ENCODE assay signal across 9 cellular contexts in genomic region chr7:64888561-64888900, GRCh38. TPM values are rescaled to one million over a fixed set of nuclear protein-coding genes. Genes with fewer than 3 reads are reported as not detected.
A peak's percentile ranks its signal among the peaks of the same experiment; 100 is the strongest.
DNase-seq lines count a peak whose midpoint lies in the region; ATAC-seq, FAIRE-seq and TF ChIP-seq lines count a peak whose summit lies in the region.
"Had no signal": no experiment of that assay in that cellular context is flagged by ENCODE, and none has a peak within 500 bp of the region (broad histone marks: within the 10 kb centered on the region; RNA-seq: fewer than 3 reads in every experiment).

No MANE protein-coding gene starts in this region.

- intact Hi-C loops in body of pancreas (cut with DNase I) (no loop called here), HepG2 (cut with micrococcal nuclease; ENCODE audit: unreplicated experiment) (loop anchor here (1.0 to 2.0 kb wide), 2 partner anchors 38 to 56 kb away; no protein-coding TSS in a partner anchor)

- no peaks in the 10 kb centered on the region for H3K36me3 ChIP-seq in body of pancreas (replicated peaks in 1 of 2; ENCODE audit: insufficient read depth in 1 of 2, low read depth in 2 of 2)
- H3K36me3 ChIP-seq in HepG2 (replicated peaks in 1 of 2; ENCODE audit: control insufficient read depth in 1 of 2, insufficient read depth in 2 of 2, low read length in 2 of 2) = no peaks in the 10 kb centered on the region
- no peaks in the 10 kb centered on the region for H3K36me3 ChIP-seq in suprapubic skin

- no peak for TF ChIP-seq EP300 in HepG2 (IDR thresholded peaks at IDR 0.05; ENCODE audit: low read depth in 2 of 2, low read length in 2 of 2)
- no peak for TF ChIP-seq EP300 in HepG2 (CRISPR knock-in tag; IDR thresholded peaks at IDR 0.05; ENCODE audit: borderline replicate concordance)
- no peak for TF ChIP-seq EP300 in suprapubic skin (IDR thresholded peaks at IDR 0.05)

- peak overlapping the region; percentile 43 for H2AFZ ChIP-seq in HepG2 (ENCODE audit: low read length)

- no peaks in the 10 kb centered on the region for H3K9me3 Mint-ChIP-seq in activated CD4-positive, alpha-beta T cell treated with anti-CD3 and anti-CD28 coated beads, Interleukin-2, amount 10 ng/mL, durations not matched to agents 7 days and 5 days

- no peaks in the 10 kb centered on the region for H3K36me3 Mint-ChIP-seq in activated CD4-positive, alpha-beta T cell treated with anti-CD3 and anti-CD28 coated beads, Interleukin-2, amount 10 ng/mL, durations not matched to agents 7 days and 5 days (ENCODE audit: low read depth)

- FAIRE-seq in HepG2 (lab: Jason Lieb, UNC) = no peak

- TF ChIP-seq CTCF in body of pancreas (IDR thresholded peaks at IDR 0.05) = no peak
- TF ChIP-seq CTCF in HepG2 (CRISPR knock-in tag; IDR thresholded peaks at IDR 0.05) = no peak
- no peak for TF ChIP-seq CTCF in suprapubic skin (IDR thresholded peaks at IDR 0.05)

- TF ChIP-seq POLR2A in body of pancreas (IDR thresholded peaks at IDR 0.05) (no peak), HepG2 (IDR thresholded peaks at IDR 0.05; ENCODE audit: insufficient read depth in 1 of 2, low read depth in 2 of 2, low read length in 2 of 2) (no peak), suprapubic skin (IDR thresholded peaks at IDR 0.05) (no peak)

- POLR2A ChIA-PET in activated CD4-positive, alpha-beta T cell treated with anti-CD3 and anti-CD28 coated beads, Interleukin-2, amount 10 ng/mL, durations not matched to agents 7 days and 5 days (lab: Charles Lee) = no interaction called here
- POLR2A ChIA-PET in HepG2 (lab: Yijun Ruan, JAX) = interaction anchor here (1.0 kb wide), 1 partner anchor 12 kb away, joined by 3 read pairs; no protein-coding TSS in a partner anchor

- H3K4me2 ChIP-seq in HepG2 (ENCODE audit: low read depth, low read length) = peak overlapping the region; percentile 99

- ATAC-seq in body of pancreas (peak; percentile 15), HepG2 (peak; percentile 35), HG03039 (IDR thresholded peaks at IDR 0.05; ENCODE audit: unreplicated experiment) (no peak)

- H3K27me3 ChIP-seq in body of pancreas = no peaks in the 10 kb centered on the region
- H3K27me3 ChIP-seq in HepG2 (ENCODE audit: control insufficient read depth in 1 of 2, insufficient read depth in 2 of 2, low read length in 2 of 2) = peaks cover 18 to 69% of the 10 kb centered on the region in 2 experiments; a peak in 3 of 5 replicates
- H3K27me3 ChIP-seq in suprapubic skin = no peaks in the 10 kb centered on the region

- H3K79me2 ChIP-seq in HepG2 (ENCODE audit: insufficient read depth, low read length) = no peaks in the 10 kb centered on the region

- in situ Hi-C loops in HepG2 (cut with HindIII; ENCODE audit: extremely low pct_ligation_motif_present, low pct_unique_long_range_greater_than_20kb) = no loop called here

- no TSS peak for BruUV-seq in HepG2 (replicated peaks; lab: Mats Ljungman, UMichigan)

- CTCF ChIA-PET in activated CD4-positive, alpha-beta T cell treated with anti-CD3 and anti-CD28 coated beads, Interleukin-2, amount 10 ng/mL, durations not matched to agents 7 days and 5 days (lab: Charles Lee) = no interaction called here
- CTCF ChIA-PET in HepG2 (lab: Yijun Ruan, JAX; ENCODE audit: low intra/inter-chr PET ratio, low total read pairs) = no interaction called here

- no peaks in the 10 kb centered on the region for H3K9me3 ChIP-seq in body of pancreas
- H3K9me3 ChIP-seq in HepG2 (ENCODE audit: low read length) = no peaks in the 10 kb centered on the region
- H3K9me3 ChIP-seq in suprapubic skin = no peaks in the 10 kb centered on the region

- no peak for TF ChIP-seq RAD21 in HepG2 (CRISPR knock-in tag; IDR thresholded peaks at IDR 0.05)

- H3K27ac ChIP-seq in body of pancreas (peak overlapping the region in 2 of 4 donors; percentile 26 to 37), HepG2 (ENCODE audit: extremely low read length, insufficient read depth, low read length) (no peak overlapping the region), suprapubic skin (no peak overlapping the region)
- H3K27ac ChIP-seq: C4-2B had no signal

- peak overlapping the region; percentile 33; the same call in 1 of the 2 replicates for H3K9ac ChIP-seq in HepG2 (ENCODE audit: insufficient read depth, low read depth, low read length)

- DNase-seq in activated CD4-positive, alpha-beta T cell treated with anti-CD3 and anti-CD28 coated beads, Interleukin-2, amount 10 ng/mL, durations not matched to agents 7 days and 5 days = no peak
- DNase-seq in activated CD4-positive, alpha-beta T cell treated with anti-CD3 and anti-CD28 coated beads, Interleukin-2, amount 50 U/mL, for 4 hours = no peak
- no peak for DNase-seq in body of pancreas
- no peak for DNase-seq in HepG2 (ENCODE audit: low spot score)
- DNase-seq in suprapubic skin (ENCODE audit: low spot score in 2 of 2) = peak in 1 of 2 donors; percentile 77
- DNase-seq in NCI-H2196 treated with DMSO at 0.1 percent for 48 hours (lab: John Stamatoyannopoulos, UW; ENCODE audit: unreplicated experiment) = no peak
- no peak for DNase-seq in cerebellar nuclear complex (lab: John Stamatoyannopoulos, UW)

- 2 to 7% methylated on average over 3 to 17 of the region's 17 CpGs for WGBS in body of pancreas, 2 donors
- WGBS in HepG2 (ENCODE audit: low lambda C conversion rate) = 4% methylated on average over 16 of the region's 17 CpGs
- whole genome bisulfite sequencing in suprapubic skin = 46% methylated on average over 9 of the region's 17 CpGs

- no peak overlapping the region for H3K27ac Mint-ChIP-seq in activated CD4-positive, alpha-beta T cell treated with anti-CD3 and anti-CD28 coated beads, Interleukin-2, amount 10 ng/mL, durations not matched to agents 7 days and 5 days

- H3K4me1 ChIP-seq in body of pancreas (peaks cover 27% of the 10 kb centered on the region), HepG2 (ENCODE audit: insufficient read depth, low read length) (peaks cover 33% of the 10 kb centered on the region), suprapubic skin (peaks cover 66% of the 10 kb centered on the region)

- H3K4me3 Mint-ChIP-seq in activated CD4-positive, alpha-beta T cell treated with anti-CD3 and anti-CD28 coated beads, Interleukin-2, amount 10 ng/mL, durations not matched to agents 7 days and 5 days = peak overlapping the region; percentile 69

- peaks cover 52% of the 10 kb centered on the region for H3K27me3 Mint-ChIP-seq in activated CD4-positive, alpha-beta T cell treated with anti-CD3 and anti-CD28 coated beads, Interleukin-2, amount 10 ng/mL, durations not matched to agents 7 days and 5 days

- peak overlapping the region; percentile 32 to 57 for H3K4me3 ChIP-seq in body of pancreas
- peak overlapping the region; percentile 54 to 80 (median 76) for H3K4me3 ChIP-seq in HepG2 (replicated peaks in 1 of 3; ENCODE audit: insufficient read depth in 1 of 3, low read depth in 2 of 3, low read length in 3 of 3)
- H3K4me3 ChIP-seq in suprapubic skin = peak overlapping the region; percentile 50

- H4K20me1 ChIP-seq in HepG2 (ENCODE audit: insufficient read depth, low read length) = no peaks in the 10 kb centered on the region

- peaks cover 10% of the 10 kb centered on the region for H3K4me1 Mint-ChIP-seq in activated CD4-positive, alpha-beta T cell treated with anti-CD3 and anti-CD28 coated beads, Interleukin-2, amount 10 ng/mL, durations not matched to agents 7 days and 5 days

TF ChIP-seq in HepG2, 621 proteins besides CTCF, POLR2A, EP300 and RAD21 (continues in another document):
- TF ChIP-seq ZNF607 (CRISPR knock-in tag; IDR thresholded peaks at IDR 0.05; ENCODE audit: borderline replicate concordance) = no peak
- no peak for TF ChIP-seq PRMT3 (CRISPR knock-in tag; IDR thresholded peaks at IDR 0.05; ENCODE audit: borderline replicate concordance, low read depth)
- 0 out of 2 replicates have a peak, but pooled peaks have one; percentile 30 for TF ChIP-seq ZNF709 (CRISPR knock-in tag; IDR thresholded peaks at IDR 0.05)
- 0 out of 2 replicates have a peak, but pooled peaks have one; percentile 16 for TF ChIP-seq ZNF784 (CRISPR knock-in tag; IDR thresholded peaks at IDR 0.05; ENCODE audit: borderline replicate concordance)
- TF ChIP-seq ZNF777 (CRISPR knock-in tag; IDR thresholded peaks at IDR 0.05) = peak; percentile 70; the same call in 1 of the 2 replicates
- TF ChIP-seq ZNF274 (CRISPR knock-in tag; IDR thresholded peaks at IDR 0.05) = 0 out of 2 replicates have a peak, but pooled peaks have one; percentile 3

RNA-seq across cellular contexts. Expression of gene ZNF273, which starts 14.5 kb away (rescaled TPM):
- total RNA-seq in activated CD4-positive, alpha-beta T cell treated with anti-CD3 and anti-CD28 coated beads, Interleukin-2, amount 10 ng/mL, durations not matched to agents 7 days and 5 days = 10 to 100 TPM in 1 of 2 experiments, 1 to 10 TPM in 1; 9.7 to 11.7 TPM
- total RNA-seq in body of pancreas (10 to 100 TPM in 1 of 2 donors, 1 to 10 TPM in 1; 4.2 to 19.4 TPM), HepG2 (2016; rRNA removed; fragmentation: Illumina TruSeq; extraction: Trizol) (5.8 and 6.8 TPM in 2 replicates), suprapubic skin (100 to 1,000 TPM; 123 to 247 (median 164) TPM)
- 1.1 and 1.3 TPM in 2 replicates for total RNA-seq in HepG2 (2016; cell fraction: cytosol; rRNA removed; fragmentation: Illumina TruSeq; extraction: Trizol; ENCODE audit: low read depth)
- 5.0 and 7.2 TPM in 2 replicates for total RNA-seq in HepG2 (2016; cell fraction: insoluble cytoplasmic fraction; rRNA removed; fragmentation: Illumina TruSeq; extraction: Trizol)
- total RNA-seq in HepG2 (2016; cell fraction: membrane; rRNA removed; fragmentation: Illumina TruSeq; extraction: Trizol) = 2.1 and 4.0 TPM in 2 replicates
- 4.9 and 5.1 TPM in 2 replicates for total RNA-seq in HepG2 (2016; cell fraction: nucleus; rRNA removed; fragmentation: Illumina TruSeq; extraction: Trizol)
- 0.90 and 1.7 TPM in 2 replicates for polyA plus RNA-seq in HepG2 (2011; rRNA removed)
- polyA plus RNA-seq in HepG2 (2011; cell fraction: cytosol; rRNA removed) = 1.0 and 1.2 TPM in 2 replicates
- polyA plus RNA-seq in HepG2 (2011; cell fraction: nucleus; rRNA removed) = 0.64 and 0.69 TPM in 2 replicates
- 1.3 and 2.0 TPM in 2 replicates for polyA plus RNA-seq in HepG2 (2012)
- 0.62 and 0.71 TPM in 2 replicates for polyA plus RNA-seq in HepG2 (2016; cell fraction: cytosol; fragmentation: Illumina TruSeq; extraction: Trizol; ENCODE audit: low read depth)
- 6.6 and 7.3 TPM in 2 replicates for polyA plus RNA-seq in HepG2 (2016; cell fraction: insoluble cytoplasmic fraction; fragmentation: Illumina TruSeq; extraction: Trizol; ENCODE audit: low read depth)
- polyA plus RNA-seq in HepG2 (2016; cell fraction: membrane; fragmentation: Illumina TruSeq; extraction: Trizol; ENCODE audit: low read depth) = 2.5 and 2.6 TPM in 2 replicates
- polyA plus RNA-seq in HepG2 (2016; cell fraction: nucleus; fragmentation: Illumina TruSeq; extraction: Trizol; ENCODE audit: insufficient read depth, low read depth) = 5.0 and 5.1 TPM in 2 replicates
- 0.90 and 4.3 TPM in 2 replicates for polyA minus RNA-seq in HepG2 (2011; rRNA and poly(A)+ RNA removed; ENCODE audit: low replicate concordance)
- polyA minus RNA-seq in HepG2 (2011; cell fraction: cytosol; rRNA and poly(A)+ RNA removed) = 2.3 TPM in 2 replicates
- 5.3 and 6.6 TPM in 2 replicates for polyA minus RNA-seq in HepG2 (2011; cell fraction: nucleus; rRNA and poly(A)+ RNA removed)

Comparison
In these comparisons a context has a peak if more than half of its experiments do, and no peak if none do; other contexts are left out.
1. RNA of gene ZNF273, which starts 14.5 kb away (total RNA-seq): 123 to 247 TPM in suprapubic skin; 4.2 to 19.4 TPM in body of pancreas, 9.7 to 11.7 TPM in activated CD4-positive, alpha-beta T cell treated with anti-CD3 and anti-CD28 coated beads, Interleukin-2, amount 10 ng/mL, durations not matched to agents 7 days and 5 days and 1.1 to 7.2 TPM in HepG2; every median in the first group is over 4 times any median in the second.
2. Peak in every context shown above with its lines, with median percentiles within 50 percentile points of each other: H3K4me3 ChIP-seq.